In the genomic region with DNA sequence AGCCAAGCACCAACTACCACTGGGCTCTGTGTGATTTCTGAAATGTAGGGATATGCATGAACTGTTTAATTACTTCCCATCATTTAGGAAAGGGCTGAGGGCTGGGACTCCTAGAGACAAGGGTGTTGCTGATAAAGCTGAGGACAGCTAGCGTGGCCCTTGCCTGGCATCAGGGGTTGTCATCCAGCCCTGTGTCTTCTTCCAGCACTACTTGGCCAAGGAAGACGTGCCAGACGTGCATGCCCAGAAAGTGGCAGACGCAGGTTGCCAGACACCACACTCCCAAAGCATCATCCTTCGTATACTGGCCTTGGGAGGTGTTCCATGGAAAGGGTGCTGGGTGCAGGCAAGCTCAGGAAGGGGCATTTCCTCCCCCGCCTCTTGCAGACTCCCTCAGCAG, we compare ENCODE assay signal across 28 cellular contexts.
A peak's percentile ranks its signal among the peaks of the same experiment; 100 is the strongest.
DNase-seq lines count a peak whose midpoint lies in the region; ATAC-seq and TF ChIP-seq lines count a peak whose summit lies in the region.
"Had no signal": no experiment of that assay in that cellular context is flagged by ENCODE, and none has a peak within 500 bp of the region (broad histone marks: within the 10 kb centered on the region; RNA-seq: fewer than 3 reads in every experiment).

No MANE protein-coding gene starts in this region.

- 100% methylated on average over 1 of the region's 6 CpGs; no CpG with 5 or more reads in 1 of the 2 experiments for WGBS in IMR-90 (ENCODE audit: extremely low coverage in 2 of 2, insufficient read length in 1 of 2), 2 experiments
- WGBS in sigmoid colon, 2 donors: 89% methylated on average over 6 of the region's 6 CpGs

- peaks cover 28 to 57% of the 10 kb centered on the region in 2 experiments for H3K79me1 ChIP-seq in IMR-90 (ENCODE audit: low read depth in 1 of 2, low read length in 2 of 2)

- H2BK20ac ChIP-seq in IMR-90 (ENCODE audit: low read depth, low read length): no peak overlapping the region

- H3K9me3 ChIP-seq in IMR-90 (ENCODE audit: control insufficient read depth, insufficient read depth, low read length): no peaks in the 10 kb centered on the region
- no peaks in the 10 kb centered on the region for H3K9me3 ChIP-seq in iPS-20b (ENCODE audit: insufficient read depth, low read depth, low read length)
- no peaks in the 10 kb centered on the region for H3K9me3 ChIP-seq in sigmoid colon
- H3K9me3 ChIP-seq: adrenal gland, spleen, tibial artery had no signal

- H2AFZ ChIP-seq in IMR-90 (replicated peaks; ENCODE audit: low read length, poor library complexity): no peak overlapping the region

- H3K14ac ChIP-seq in IMR-90 (replicated peaks; ENCODE audit: low read depth, low read length): no peak overlapping the region

- H3K27me3 ChIP-seq in IMR-90 (ENCODE audit: control insufficient read depth, insufficient read depth, low read length) (no peaks in the 10 kb centered on the region), iPS-20b (ENCODE audit: insufficient read depth, low read length) (no peaks in the 10 kb centered on the region), sigmoid colon (no peaks in the 10 kb centered on the region)
- H3K27me3 ChIP-seq: adrenal gland, spleen, tibial artery had no signal

- H4K91ac ChIP-seq in IMR-90 (ENCODE audit: insufficient read depth, low read depth, low read length): no peak overlapping the region

- TF ChIP-seq RAD21 in IMR-90 (IDR thresholded peaks at IDR 0.05; ENCODE audit: low read length): no peak

- no peak overlapping the region for H3K56ac ChIP-seq in IMR-90 (ENCODE audit: extremely low read depth, insufficient read depth, low read length)

- no peak overlapping the region for H2BK15ac ChIP-seq in IMR-90 (ENCODE audit: low read depth, low read length)

- TF ChIP-seq CTCF in IMR-90 (conservative IDR thresholded peaks at IDR 0.05; ENCODE audit: low read depth, low read length) (no peak), sigmoid colon (IDR thresholded peaks at IDR 0.05) (no peak)

- H3K4ac ChIP-seq in IMR-90 (ENCODE audit: low read depth, low read length): no peak overlapping the region

- no peak overlapping the region for H3K9ac ChIP-seq in IMR-90 (ENCODE audit: low read depth, low read length)
- H3K9ac ChIP-seq in iPS-20b (ENCODE audit: low read depth, low read length): no peak overlapping the region

- H3K27ac ChIP-seq in IMR-90 (ENCODE audit: insufficient read depth, low read length): no peak overlapping the region
- H3K27ac ChIP-seq in iPS-20b (ENCODE audit: low read length): peak overlapping the region; percentile 26
- peak overlapping the region in 3 of 4 donors; percentile 77 to 95 (median 89) for H3K27ac ChIP-seq in sigmoid colon
- H3K27ac ChIP-seq: adrenal gland, SK-N-MC, spleen had no signal

- dilution Hi-C loops in IMR-90 (cut with HindIII; ENCODE audit: low sequenced_read_pairs, unreplicated experiment): no loop called here

- intact Hi-C loops in IMR-90 (cut with micrococcal nuclease): no loop called here
- intact Hi-C loops in sigmoid colon (cut with DNase I): no loop called here

- no peak overlapping the region for H2BK5ac ChIP-seq in IMR-90 (ENCODE audit: low read depth, low read length, poor library complexity, severe bottlenecking)

- peak overlapping the region; percentile 6 for H2AK9ac ChIP-seq in IMR-90 (replicated peaks; ENCODE audit: low read depth, low read length, poor library complexity)

- H4K20me1 ChIP-seq in IMR-90 (ENCODE audit: insufficient read depth, low read length): no peaks in the 10 kb centered on the region

- DNase-seq in IMR-90: no peak
- DNase-seq in cerebellum (ENCODE audit: low spot score): peak; percentile 37
- DNase-seq in sigmoid colon: no peak
- no peak for DNase-seq in kidney tubule cell (ENCODE audit: low spot score)
- no peak for DNase-seq in stimulated activated CD4-positive, alpha-beta T cell treated with anti-CD3 and anti-CD28 coated beads, Interleukin-4, amount 100 ng/mL, for 24 hours
- DNase-seq in activated CD4-positive, alpha-beta T cell treated with anti-CD3 and anti-CD28 coated beads, Interleukin-2, amount 50 U/mL, for 4 hours: no peak
- no peak for DNase-seq in NCI-H774 (lab: John Stamatoyannopoulos, UW)
- DNase-seq: ACHN; activated CD4-positive, alpha-beta T cell treated with anti-CD3 and anti-CD28 coated beads, Interleukin-2, amount 50 U/mL, for 1 hour; activated CD4-positive, CD25-positive, alpha-beta regulatory T cell; activated CD8-positive, alpha-beta memory T cell treated with anti-CD3 and anti-CD28 coated beads, Interleukin-2, amount 10 ng/mL, durations not matched to agents 7 days and 5 days; activated naive CD4-positive, alpha-beta T cell treated with Interleukin-2 at 50 U/mL for 16 hours; activated T-cell treated with anti-CD3 and anti-CD28 coated beads, Interleukin-2, amount 50 U/mL, for 48 hours; adrenal gland; EL; glutamatergic neuron; H7; naive thymus-derived CD8-positive, alpha-beta T cell; NCI-H1105; NCI-H187 treated with DMSO at 0.1 percent for 48 hours; NCI-H2171; RPMI8226; spleen; T-helper 1 cell; tibial artery had no signal

- BruUV-seq in IMR-90 (replicated peaks; lab: Mats Ljungman, UMichigan): no TSS peak

- H3K4me2 ChIP-seq in IMR-90 (ENCODE audit: low read depth, low read length): no peak overlapping the region

- H3K36me3 ChIP-seq in IMR-90 (ENCODE audit: control insufficient read depth, insufficient read depth, low read length) (peaks cover 8% of the 10 kb centered on the region; the same call in 1 of the 2 replicates), iPS-20b (ENCODE audit: insufficient read depth, low read depth, low read length) (peaks cover 67% of the 10 kb centered on the region), sigmoid colon (peaks cover 0 to 6% (median 0%) of the 10 kb centered on the region in 4 donors)
- H3K36me3 ChIP-seq: adrenal gland had no signal

- no peak overlapping the region for H2BK120ac ChIP-seq in IMR-90 (ENCODE audit: low read depth, low read length)

- TF ChIP-seq EP300 in sigmoid colon (IDR thresholded peaks at IDR 0.05): no peak

- no peak overlapping the region for H3K23ac ChIP-seq in IMR-90 (ENCODE audit: low read depth, low read length)

- H4K5ac ChIP-seq in IMR-90 (ENCODE audit: low read depth, low read length): no peak overlapping the region

- H3K4me1 ChIP-seq in IMR-90 (ENCODE audit: control insufficient read depth, insufficient read depth, low read length): peaks cover 21% of the 10 kb centered on the region
- H3K4me1 ChIP-seq in iPS-20b (ENCODE audit: insufficient read depth, low read length): peaks cover 42% of the 10 kb centered on the region
- H3K4me1 ChIP-seq in sigmoid colon: peaks cover 0 to 98% (median 87%) of the 10 kb centered on the region in 4 donors

- H2AK5ac ChIP-seq in IMR-90 (ENCODE audit: low read depth, low read length): peak overlapping the region; percentile 39

- no peak overlapping the region for H3K18ac ChIP-seq in IMR-90 (ENCODE audit: low read depth, low read length)

- H3K4me3 ChIP-seq in IMR-90 (ENCODE audit: insufficient read depth, low read depth, low read length) (no peak overlapping the region), iPS-20b (ENCODE audit: low read length) (no peak overlapping the region), sigmoid colon (no peak overlapping the region)
- H3K4me3 ChIP-seq: adrenal gland, GM12878, SK-N-MC, spleen, tibial artery had no signal

- no peak overlapping the region for H4K8ac ChIP-seq in IMR-90 (ENCODE audit: low read depth in 2 of 2, low read length in 2 of 2)

- POLR2A ChIA-PET in IMR-90 (lab: Charles Lee; ENCODE audit: unreplicated experiment): no interaction called here

- TF ChIP-seq POLR2A in IMR-90 (IDR thresholded peaks at IDR 0.05; ENCODE audit: low read depth, low read length): no peak
- TF ChIP-seq POLR2A in sigmoid colon (IDR thresholded peaks at IDR 0.05): no peak

- in situ Hi-C loops in IMR-90 (cut with MboI; ENCODE audit: low sequenced_read_pairs): no loop called here

- H3K9me1 ChIP-seq in IMR-90 (ENCODE audit: insufficient read depth, low read length): peaks cover 26% of the 10 kb centered on the region

- no peak for ATAC-seq in IMR-90 (ENCODE audit: low read depth)
- ATAC-seq: activated CD8-positive, alpha-beta memory T cell treated with anti-CD3 and anti-CD28 coated beads, Interleukin-2, amount 10 ng/mL, durations not matched to agents 7 days and 5 days; GM12878; naive thymus-derived CD8-positive, alpha-beta T cell had no signal

- CTCF ChIA-PET in IMR-90 (lab: Yijun Ruan, JAX): no interaction called here

TF ChIP-seq in IMR-90, 13 proteins besides CTCF, POLR2A, EP300 and RAD21:
- TF ChIP-seq MAZ (IDR thresholded peaks at IDR 0.05; ENCODE audit: borderline replicate concordance, low read depth, low read length) (no peak), RCOR1 (IDR thresholded peaks at IDR 0.05; ENCODE audit: insufficient replicate concordance, low read length) (no peak), NFE2L2 (IDR thresholded peaks at IDR 0.05; ENCODE audit: low read depth, low read length) (no peak), SMC3 (IDR thresholded peaks at IDR 0.05; ENCODE audit: low read depth, low read length) (no peak), CEBPB (IDR thresholded peaks at IDR 0.05; ENCODE audit: low read depth, low read length) (no peak), MXI1 (IDR thresholded peaks at IDR 0.05; ENCODE audit: borderline replicate concordance, low read depth, low read length) (no peak), FOS (IDR thresholded peaks at IDR 0.05; ENCODE audit: low read depth, low read length) (no peak), BHLHE40 (IDR thresholded peaks at IDR 0.05; ENCODE audit: low read depth, low read length) (no peak)
TF ChIP-seq in IMR-90: peak in this region for 0.
